ENCODE assay signal across 16 cellular contexts in genomic region chr11:69299572-69299971, GRCh38. TPM values are rescaled to one million over a fixed set of nuclear protein-coding genes. Genes with fewer than 3 reads are reported as not detected.
A peak's percentile ranks its signal among the peaks of the same experiment; 100 is the strongest.
DNase-seq lines count a peak whose midpoint lies in the region; ATAC-seq, FAIRE-seq and TF ChIP-seq lines count a peak whose summit lies in the region.
"Had no signal": no experiment of that assay in that cellular context is flagged by ENCODE, and none has a peak within 500 bp of the region (broad histone marks: within the 10 kb centered on the region; RNA-seq: fewer than 3 reads in every experiment).

No MANE protein-coding gene starts in this region.

- peak overlapping the region; percentile 98 for H3K27ac Mint-ChIP-seq in Calu3 (ENCODE audit: unreplicated experiment)
- peak overlapping the region; percentile 18 for H3K27ac Mint-ChIP-seq in astrocyte (ENCODE audit: unreplicated experiment)
- H3K27ac Mint-ChIP-seq in naive thymus-derived CD8-positive, alpha-beta T cell, result peak overlapping the region in 6 of 10 donors; percentile 34 to 97 (median 92)
- H3K27ac Mint-ChIP-seq: activated T-helper 2 cell treated with anti-CD3 and anti-CD28 coated beads, Interferon-gamma antibody, Interleukin-2, Interleukin-4, amounts not matched to agents 10 μg/mL and 5 μg/mL and 100 μg/mL, durations not matched to agents 14 hours and 24 hours and 36 hours; stimulated activated memory B cell treated with anti-CD40 and anti-IgM and Interleukin-4, amounts not matched to agents 10 μg/mL and 1 μg/mL and 100 μg/mL, for 72 hours had no signal

- no peaks in the 10 kb centered on the region for H3K27me3 ChIP-seq in ACC112 (ENCODE audit: insufficient read depth, low read length)
- no peaks in the 10 kb centered on the region for H3K27me3 ChIP-seq in astrocyte (ENCODE audit: insufficient read depth, low read length)

- H3K4me3 Mint-ChIP-seq in Calu3 (ENCODE audit: low read depth, unreplicated experiment) (peak overlapping the region; percentile 97), astrocyte (ENCODE audit: unreplicated experiment) (no peak overlapping the region)
- H3K4me3 Mint-ChIP-seq in naive thymus-derived CD8-positive, alpha-beta T cell, result peak overlapping the region in 1 of 10 donors; percentile 15
- H3K4me3 Mint-ChIP-seq: stimulated activated memory B cell treated with anti-CD40 and anti-IgM and Interleukin-4, amounts not matched to agents 10 μg/mL and 1 μg/mL and 100 μg/mL, for 72 hours had no signal

- peak overlapping the region; percentile 35 for H3K4me2 ChIP-seq in astrocyte (ENCODE audit: low read length)

- ATAC-seq in naive thymus-derived CD8-positive, alpha-beta T cell, result no peak
- ATAC-seq in GM21619 (IDR thresholded peaks at IDR 0.05; ENCODE audit: unreplicated experiment) (no peak), GM18907 (IDR thresholded peaks at IDR 0.05; ENCODE audit: unreplicated experiment) (no peak)
- ATAC-seq: stimulated activated memory B cell treated with anti-CD40 and anti-IgM and Interleukin-4, amounts not matched to agents 10 μg/mL and 1 μg/mL and 100 μg/mL, for 72 hours had no signal

- POLR2A ChIA-PET in naive thymus-derived CD8-positive, alpha-beta T cell (lab: Charles Lee), result interaction anchor here (0.6 to 5.3 kb wide), 2 partner anchors 11 to 16 kb away, joined by 3 to 43 read pairs; no protein-coding TSS in a partner anchor

- H3K27me3 Mint-ChIP-seq in Calu3 (ENCODE audit: unreplicated experiment), result no peaks in the 10 kb centered on the region
- peaks cover 22% of the 10 kb centered on the region for H3K27me3 Mint-ChIP-seq in astrocyte (ENCODE audit: low read depth, unreplicated experiment)
- H3K27me3 Mint-ChIP-seq in naive thymus-derived CD8-positive, alpha-beta T cell, result no peaks in the 10 kb centered on the region
- H3K27me3 Mint-ChIP-seq: stimulated activated memory B cell treated with anti-CD40 and anti-IgM and Interleukin-4, amounts not matched to agents 10 μg/mL and 1 μg/mL and 100 μg/mL, for 72 hours had no signal

- no peaks in the 10 kb centered on the region for H4K20me1 ChIP-seq in astrocyte (ENCODE audit: insufficient read depth, low read length)

- CTCF ChIA-PET in Calu3 (lab: Charles Lee), result interaction anchor here (1.3 to 1.4 kb wide), 2 partner anchors 35 to 198 kb away, joined by 3 to 6 read pairs; no protein-coding TSS in a partner anchor

- H3K4me3 ChIP-seq in ACC112 (ENCODE audit: low read depth, low read length) (no peak overlapping the region), astrocyte (ENCODE audit: insufficient read depth, low read depth, low read length) (no peak overlapping the region)
- H3K4me3 ChIP-seq: SK-N-MC had no signal

- H3K79me2 ChIP-seq in ACC112 (ENCODE audit: control insufficient read depth, insufficient read depth, low read length, unreplicated experiment), result no peaks in the 10 kb centered on the region
- no peaks in the 10 kb centered on the region for H3K79me2 ChIP-seq in astrocyte (ENCODE audit: insufficient read depth, low read length)

- no peak for DNase-seq in Calu3
- no peak for DNase-seq in astrocyte (ENCODE audit: low read depth)
- DNase-seq in naive thymus-derived CD8-positive, alpha-beta T cell, result no peak
- DNase-seq in foreskin melanocyte, result no peak
- no peak for DNase-seq in mucosa of gallbladder (ENCODE audit: low spot score)
- DNase-seq: head of caudate nucleus, NCI-H446 had no signal

- peak overlapping the region; percentile 76 for H3K9ac ChIP-seq in astrocyte (ENCODE audit: low read length)

- BruUV-seq in Calu3 (replicated peaks; lab: Mats Ljungman, UMichigan), result no TSS peak

- no peaks in the 10 kb centered on the region for H3K9me3 Mint-ChIP-seq in Calu3 (ENCODE audit: low read depth, unreplicated experiment)
- peaks cover 12% of the 10 kb centered on the region for H3K9me3 Mint-ChIP-seq in astrocyte (ENCODE audit: unreplicated experiment)
- H3K9me3 Mint-ChIP-seq in naive thymus-derived CD8-positive, alpha-beta T cell, result peaks cover 0 to 2% (median 0%) of the 10 kb centered on the region in 9 donors
- H3K9me3 Mint-ChIP-seq: activated T-helper 2 cell treated with anti-CD3 and anti-CD28 coated beads, Interferon-gamma antibody, Interleukin-2, Interleukin-4, amounts not matched to agents 10 μg/mL and 5 μg/mL and 100 μg/mL, durations not matched to agents 14 hours and 24 hours and 36 hours; stimulated activated memory B cell treated with anti-CD40 and anti-IgM and Interleukin-4, amounts not matched to agents 10 μg/mL and 1 μg/mL and 100 μg/mL, for 72 hours had no signal

- TF ChIP-seq CTCF in Calu3 (IDR thresholded peaks at IDR 0.05; ENCODE audit: unreplicated experiment), result no peak
- no peak for TF ChIP-seq CTCF in astrocyte (IDR thresholded peaks at IDR 0.05; ENCODE audit: insufficient read depth, low read depth, low read length)

- peak overlapping the region; percentile 90 for H3K27ac ChIP-seq in ACC112 (ENCODE audit: low read depth, low read length)
- peak overlapping the region; percentile 94 for H3K27ac ChIP-seq in astrocyte (ENCODE audit: low read depth, low read length)
- H3K27ac ChIP-seq: C4-2B, SK-N-MC had no signal

- no peaks in the 10 kb centered on the region for H3K36me3 ChIP-seq in ACC112 (ENCODE audit: insufficient read depth, low read length)
- no peaks in the 10 kb centered on the region for H3K36me3 ChIP-seq in astrocyte (ENCODE audit: insufficient read depth, low read length)

- FAIRE-seq in astrocyte (lab: Jason Lieb, UNC), result no peak
- FAIRE-seq: colon, H1 had no signal

- H3K4me1 ChIP-seq in ACC112 (ENCODE audit: control insufficient read depth, insufficient read depth, low read length, unreplicated experiment) (peaks cover 73% of the 10 kb centered on the region), astrocyte (ENCODE audit: insufficient read depth, low read length) (peaks cover 58% of the 10 kb centered on the region)

- no peaks in the 10 kb centered on the region for H3K9me3 ChIP-seq in astrocyte (ENCODE audit: insufficient read depth, low read depth, low read length)

- H3K4me1 Mint-ChIP-seq in Calu3 (ENCODE audit: low read depth, unreplicated experiment) (peaks cover 88% of the 10 kb centered on the region), astrocyte (ENCODE audit: low read depth, unreplicated experiment) (peaks cover 22% of the 10 kb centered on the region)
- peaks cover 36 to 58% (median 49%) of the 10 kb centered on the region in 4 donors for H3K4me1 Mint-ChIP-seq in naive thymus-derived CD8-positive, alpha-beta T cell

- H3K36me3 Mint-ChIP-seq in Calu3 (ENCODE audit: insufficient read depth, unreplicated experiment) (peaks cover 96% of the 10 kb centered on the region), astrocyte (ENCODE audit: low read depth, unreplicated experiment) (peaks cover 4% of the 10 kb centered on the region)
- no peaks in the 10 kb centered on the region for H3K36me3 Mint-ChIP-seq in naive thymus-derived CD8-positive, alpha-beta T cell
- H3K36me3 Mint-ChIP-seq: stimulated activated memory B cell treated with anti-CD40 and anti-IgM and Interleukin-4, amounts not matched to agents 10 μg/mL and 1 μg/mL and 100 μg/mL, for 72 hours had no signal

- H2AFZ ChIP-seq in ACC112 (ENCODE audit: low read length, unreplicated experiment) (no peak overlapping the region), astrocyte (ENCODE audit: low read depth, low read length) (no peak overlapping the region)

- intact Hi-C loops in Calu3 (cut with micrococcal nuclease; ENCODE audit: unreplicated experiment), result loop anchor here (5.0 kb wide), 1 partner anchor 143 kb away; no protein-coding TSS in a partner anchor

RNA-seq across cellular contexts. Expression of gene MYEOV, which starts 5.6 kb away (rescaled TPM):
- total RNA-seq in Calu3 (2022) (79.9 and 98.4 TPM in 2 replicates), astrocyte (not detected in 2 replicates), mucosa of gallbladder (0.72 TPM)
- total RNA-seq in naive thymus-derived CD8-positive, alpha-beta T cell, result not detected
- polyA plus RNA-seq in naive thymus-derived CD8-positive, alpha-beta T cell, result not detected

Comparison
In these comparisons a context has a peak if more than half of its experiments do, and no peak if none do; other contexts are left out.
1. H3K27ac Mint-ChIP-seq: peak in every context shown above with its lines; median percentile 98 in Calu3; 92 in naive thymus-derived CD8-positive, alpha-beta T cell; 18 in astrocyte.
2. RNA of gene MYEOV, which starts 5.6 kb away (total RNA-seq): 79.9 to 98.4 TPM in Calu3; 0.72 TPM in mucosa of gallbladder (single experiment), not detected in astrocyte and not detected in naive thymus-derived CD8-positive, alpha-beta T cell; every median in the first group is over 10 times any median in the second.